8 cellular contexts compared by ENCODE assay signal in genomic region chr19:7680606-7681335, GRCh38. TPM values are rescaled to one million over a fixed set of nuclear protein-coding genes. Genes with fewer than 3 reads are reported as not detected.
DNase-seq lines count a peak whose midpoint lies in the region; ATAC-seq, FAIRE-seq and TF ChIP-seq lines count a peak whose summit lies in the region.

Gene TRAPPC5, plus strand, starts transcription at chr19:7680833. Its CDS starts 1,421 bp downstream, at chr19:7682254.

- H2BK20ac ChIP-seq in H1 (ENCODE audit: low read length): no peak within 1 kb of the TSS

- H3K27ac ChIP-seq in H1 (ENCODE audit: low read depth, low read length) (peak within 1 kb of the TSS; percentile 34; the same call in 1 of the 2 replicates), mesenchymal stem cell (ENCODE audit: low read length, poor library complexity, severe bottlenecking) (no peak within 1 kb of the TSS)

- H4K20me1 ChIP-seq in H1 (replicated peaks in 1 of 2; ENCODE audit: control insufficient read depth in 1 of 2, insufficient read depth in 2 of 2, low read length in 2 of 2): peaks cover 0 to 8% of the 10 kb centered on the region in 2 experiments

- H2BK120ac ChIP-seq in H1 (replicated peaks; ENCODE audit: low read depth, low read length) (no peak within 1 kb of the TSS), mesenchymal stem cell (ENCODE audit: low read depth, low read length) (peak within 1 kb of the TSS; percentile 98)

- no peak within 1 kb of the TSS for H3K23ac ChIP-seq in H1 (ENCODE audit: insufficient read length)
- peak within 1 kb of the TSS; percentile 90 to 96 for H3K23ac ChIP-seq in mesenchymal stem cell (ENCODE audit: low read length in 2 of 2)

- H3K18ac ChIP-seq in H1 (ENCODE audit: extremely low read depth, low read length) (peak within 1 kb of the TSS; percentile 71), mesenchymal stem cell (ENCODE audit: low read depth in 1 of 2, low read length in 2 of 2) (peak within 1 kb of the TSS; percentile 97 to 99)

- peak within 1 kb of the TSS; percentile 51 for H4K5ac ChIP-seq in H1 (ENCODE audit: insufficient read length, low read depth, low read length)

- H3K9me3 Mint-ChIP-seq in activated CD8-positive, alpha-beta memory T cell treated with anti-CD3 and anti-CD28 coated beads, Interleukin-2, amount 10 ng/mL, durations not matched to agents 7 days and 5 days (ENCODE audit: low read depth): no peaks in the 10 kb centered on the region

- peak within 1 kb of the TSS; percentile 83 for H3K4me3 Mint-ChIP-seq in activated CD8-positive, alpha-beta memory T cell treated with anti-CD3 and anti-CD28 coated beads, Interleukin-2, amount 10 ng/mL, durations not matched to agents 7 days and 5 days

- H3K14ac ChIP-seq in H1 (ENCODE audit: insufficient read length) (no peak within 1 kb of the TSS), mesenchymal stem cell (ENCODE audit: low read length in 2 of 2) (peak within 1 kb of the TSS; percentile 96 to 98)

- no peaks in the 10 kb centered on the region for H3K9me3 ChIP-seq in H1 (ENCODE audit: insufficient read depth in 2 of 2, low read depth in 1 of 2, low read length in 1 of 2)
- no peaks in the 10 kb centered on the region for H3K9me3 ChIP-seq in mesenchymal stem cell (ENCODE audit: control insufficient read depth, low read length)

- H3K4me3 ChIP-seq in H1 (ENCODE audit: extremely low read depth in 1 of 4, insufficient read depth in 2 of 4, low read depth in 3 of 4, low read length in 4 of 4): peak within 1 kb of the TSS; percentile 53 to 98 (median 80)
- H3K4me3 ChIP-seq in mesenchymal stem cell (ENCODE audit: insufficient read depth in 1 of 2, low read depth in 1 of 2, low read length in 2 of 2): peak within 1 kb of the TSS; percentile 93 to 100

- peaks cover 34% of the 10 kb centered on the region for H3K4me1 Mint-ChIP-seq in activated CD8-positive, alpha-beta memory T cell treated with anti-CD3 and anti-CD28 coated beads, Interleukin-2, amount 10 ng/mL, durations not matched to agents 7 days and 5 days

- DNase-seq in A172 (ENCODE audit: low spot score) (peak; percentile 41), NOMO-1 treated with dmso at 0.1 percent for 144 hours (lab: John Stamatoyannopoulos, UW; ENCODE audit: unreplicated experiment) (peak; percentile 81), H1 (ENCODE audit: low read depth in 1 of 2, low spot score in 2 of 2) (peak; percentile 41 to 93), mesenchymal stem cell (peak; percentile 75)
- peak; percentile 88 for DNase-seq in activated CD8-positive, alpha-beta memory T cell treated with anti-CD3 and anti-CD28 coated beads, Interleukin-2, amount 10 ng/mL, durations not matched to agents 7 days and 5 days
- DNase-seq in stimulated activated CD8-positive, alpha-beta memory T cell treated with anti-CD3 and anti-CD28 coated beads, Interleukin-12 subunit alpha, Interleukin-12 subunit beta, amount 100 ng/mL, for 1 hour (ENCODE audit: low read depth): peak; percentile 68

- POLR2A ChIA-PET in H1 (lab: Charles Lee; ENCODE audit: partially characterized antibody): interaction anchor here (0.6 to 2.1 kb wide), 10 partner anchors 10 to 195 kb away, joined by 3 to 11 read pairs (median 4); no protein-coding TSS in a partner anchor

- peaks cover 4% of the 10 kb centered on the region for H3K79me1 ChIP-seq in H1 (ENCODE audit: low read depth, low read length)
- H3K79me1 ChIP-seq in mesenchymal stem cell (replicated peaks; ENCODE audit: low read length, poor library complexity, severe bottlenecking): peaks cover 23% of the 10 kb centered on the region

- CTCF ChIA-PET in activated CD8-positive, alpha-beta memory T cell treated with anti-CD3 and anti-CD28 coated beads, Interleukin-2, amount 10 ng/mL, durations not matched to agents 7 days and 5 days (lab: Charles Lee): interaction anchor here (0.6 to 2.2 kb wide), 66 partner anchors 9 to 581 kb away, joined by 3 to 59 read pairs (median 4); partner anchors contain the start of genes ARHGEF18, CAMSAP3, CLEC4M and FCER2
- CTCF ChIA-PET in H1 (lab: Charles Lee; ENCODE audit: partially characterized antibody): interaction anchor here (0.7 to 2.5 kb wide), 43 partner anchors 10 to 326 kb away, joined by 3 to 36 read pairs (median 5); partner anchors contain the start of genes CD209, RETN and ZNF358

- H2BK5ac ChIP-seq in H1 (ENCODE audit: low read depth, low read length): peak within 1 kb of the TSS; percentile 2
- H2BK5ac ChIP-seq in mesenchymal stem cell (ENCODE audit: low read depth, low read length, poor library complexity, severe bottlenecking): no peak within 1 kb of the TSS

- peaks cover 0 to 6% (median 4%) of the 10 kb centered on the region in 4 experiments; a peak in 5 of 7 replicates for H3K4me1 ChIP-seq in H1 (replicated peaks in 1 of 4; ENCODE audit: control insufficient read depth in 3 of 4, insufficient read depth in 4 of 4, low read length in 3 of 4)
- peaks cover 17% of the 10 kb centered on the region for H3K4me1 ChIP-seq in mesenchymal stem cell (ENCODE audit: control insufficient read depth, insufficient read depth, low read depth, low read length)

- no peak for FAIRE-seq in H1 (lab: Jason Lieb, UNC)

- TF ChIP-seq CTCF in H1 (IDR thresholded peaks at IDR 0.05; ENCODE audit: control extremely low read depth in 1 of 3, insufficient read depth in 1 of 3, low read depth in 1 of 3, low read length in 3 of 3): peak; percentile 89 to 93 (median 91)

- H3K4me2 ChIP-seq in H1 (ENCODE audit: insufficient read depth in 1 of 2, low read depth in 2 of 2, low read length in 2 of 2) (peak within 1 kb of the TSS; percentile 57 to 80), mesenchymal stem cell (ENCODE audit: low read length, poor library complexity, severe bottlenecking) (peak within 1 kb of the TSS; percentile 86)

- H2BK12ac ChIP-seq in H1 (ENCODE audit: low read depth, low read length) (peak within 1 kb of the TSS; percentile 4; the same call in 1 of the 2 replicates), mesenchymal stem cell (ENCODE audit: low read length in 2 of 2) (peak within 1 kb of the TSS; percentile 78 to 79)

- H2AK5ac ChIP-seq in H1 (ENCODE audit: low read depth, low read length) (no peak within 1 kb of the TSS), mesenchymal stem cell (ENCODE audit: low read length, severe bottlenecking) (peak within 1 kb of the TSS; percentile 45)

- H4K8ac ChIP-seq in H1 (ENCODE audit: extremely low read depth, insufficient read depth, low read length) (peak within 1 kb of the TSS; percentile 80), mesenchymal stem cell (ENCODE audit: low read length) (peak within 1 kb of the TSS; percentile 99)

- TF ChIP-seq EP300 in H1 (IDR thresholded peaks at IDR 0.05; ENCODE audit: borderline replicate concordance in 1 of 2, low read depth in 2 of 2, low read length in 2 of 2): peak in 1 of 2 experiments; percentile 27; a peak in 1 of 3 replicates

- no peak; a peak in 1 of 3 replicates for TF ChIP-seq POLR2A in H1 (IDR thresholded peaks at IDR 0.05; ENCODE audit: control extremely low read depth in 1 of 2, low read depth in 2 of 2, low read length in 2 of 2)

- peak within 1 kb of the TSS; percentile 92; the same call in 1 of the 2 replicates for H2AFZ ChIP-seq in H1 (ENCODE audit: low read length)
- peak within 1 kb of the TSS; percentile 100 for H2AFZ ChIP-seq in mesenchymal stem cell (ENCODE audit: low read depth, low read length)

- peaks cover 0 to 12% (median 6%) of the 10 kb centered on the region in 4 experiments; a peak in 4 of 8 replicates for H3K36me3 ChIP-seq in H1 (ENCODE audit: control insufficient read depth in 2 of 4, insufficient read depth in 4 of 4, low read length in 3 of 4)
- peaks cover 17 to 32% of the 10 kb centered on the region in 2 experiments for H3K36me3 ChIP-seq in mesenchymal stem cell (ENCODE audit: control insufficient read depth in 1 of 2, insufficient read depth in 2 of 2, low read depth in 1 of 2, low read length in 2 of 2)

- peaks cover 8% of the 10 kb centered on the region; the same call in 1 of the 2 replicates for H3K23me2 ChIP-seq in H1 (ENCODE audit: low read depth, low read length)

- peaks cover 12% of the 10 kb centered on the region for H3K36me3 Mint-ChIP-seq in activated CD8-positive, alpha-beta memory T cell treated with anti-CD3 and anti-CD28 coated beads, Interleukin-2, amount 10 ng/mL, durations not matched to agents 7 days and 5 days

- peaks cover 0 to 6% of the 10 kb centered on the region in 2 experiments; a peak in 1 of 4 replicates for H3K79me2 ChIP-seq in H1 (ENCODE audit: control insufficient read depth in 1 of 2, insufficient read depth in 2 of 2, low read length in 2 of 2)

- H3K56ac ChIP-seq in H1 (replicated peaks; ENCODE audit: insufficient read length, low read depth, low read length): peak within 1 kb of the TSS; percentile 90

- peak; percentile 70 to 88 for TF ChIP-seq RAD21 in H1 (IDR thresholded peaks at IDR 0.05 in 1 of 2, conservative IDR thresholded peaks at IDR 0.05 in 1 of 2; ENCODE audit: low read depth in 2 of 2, low read length in 2 of 2)

- peak within 1 kb of the TSS; percentile 88 for H3K27ac Mint-ChIP-seq in activated CD8-positive, alpha-beta memory T cell treated with anti-CD3 and anti-CD28 coated beads, Interleukin-2, amount 10 ng/mL, durations not matched to agents 7 days and 5 days

- peak within 1 kb of the TSS; percentile 76 for H3K4ac ChIP-seq in H1 (replicated peaks; ENCODE audit: insufficient read length, low read depth, low read length)
- peak within 1 kb of the TSS; percentile 87 to 99 for H3K4ac ChIP-seq in mesenchymal stem cell (ENCODE audit: low read depth in 1 of 2, low read length in 2 of 2)

- H2BK15ac ChIP-seq in H1 (ENCODE audit: low read length) (peak within 1 kb of the TSS; percentile 5; the same call in 1 of the 2 replicates), mesenchymal stem cell (ENCODE audit: low read depth, poor library complexity, severe bottlenecking) (peak within 1 kb of the TSS; percentile 92)

- peaks cover 0 to 8% (median 3%) of the 10 kb centered on the region in 4 experiments; a peak in 2 of 7 replicates for H3K27me3 ChIP-seq in H1 (replicated peaks in 1 of 4; ENCODE audit: control insufficient read depth in 3 of 4, extremely low read depth in 1 of 4, insufficient read depth in 3 of 4, low read length in 3 of 4)
- H3K27me3 ChIP-seq in mesenchymal stem cell (ENCODE audit: control insufficient read depth in 1 of 2, insufficient read depth in 1 of 2, low read length in 2 of 2): peaks cover 18 to 37% of the 10 kb centered on the region in 2 experiments

- peaks cover 22% of the 10 kb centered on the region for H3K27me3 Mint-ChIP-seq in activated CD8-positive, alpha-beta memory T cell treated with anti-CD3 and anti-CD28 coated beads, Interleukin-2, amount 10 ng/mL, durations not matched to agents 7 days and 5 days

- H3K9ac ChIP-seq in H1 (replicated peaks in 1 of 4; ENCODE audit: extremely low read depth in 1 of 4, low read depth in 3 of 4, low read length in 3 of 4) (peak within 1 kb of the TSS in 3 of 4 experiments; percentile 48 to 74 (median 60); a peak in 5 of 7 replicates), mesenchymal stem cell (ENCODE audit: low read length) (peak within 1 kb of the TSS; percentile 94)

- H4K91ac ChIP-seq in H1 (replicated peaks; ENCODE audit: insufficient read length, low read length) (no peak within 1 kb of the TSS), mesenchymal stem cell (ENCODE audit: low read length) (peak within 1 kb of the TSS; percentile 86)

- peak; percentile 56 for ATAC-seq in GM18511 (IDR thresholded peaks at IDR 0.05; ENCODE audit: unreplicated experiment)
- ATAC-seq in HG03571 (IDR thresholded peaks at IDR 0.05; ENCODE audit: unreplicated experiment): peak; percentile 48
- peak; percentile 81 for ATAC-seq in activated CD8-positive, alpha-beta memory T cell treated with anti-CD3 and anti-CD28 coated beads, Interleukin-2, amount 10 ng/mL, durations not matched to agents 7 days and 5 days

- 2% methylated on average over 50 of the region's 78 CpGs; no CpG with 5 or more reads in 1 of the 2 experiments for WGBS in H1 (ENCODE audit: extremely low coverage in 1 of 2, insufficient coverage in 1 of 2, insufficient read length in 1 of 2, insufficient replicate concordance in 2 of 2, low coverage in 1 of 2, low lambda C conversion rate in 2 of 2, missing lambda C conversion rate in 1 of 2), 2 experiments
- WGBS in mesenchymal stem cell: under 1% methylated on average over 45 of the region's 78 CpGs

RNA-seq across cellular contexts. Expression of gene TRAPPC5, which starts in this region (rescaled TPM):
- 118 and 176 TPM in 2 replicates for total RNA-seq in A172 (2014; rRNA removed; shearing (Covaris generic))
- 10 to 100 TPM; 80.1 to 91.0 TPM for total RNA-seq in activated CD8-positive, alpha-beta memory T cell treated with anti-CD3 and anti-CD28 coated beads, Interleukin-2, amount 10 ng/mL, durations not matched to agents 7 days and 5 days
- total RNA-seq in H1 (2021; fragmentation: NEBNext Ultra II Directional; extraction: Animal tissue kit (Norgen Biotek cat#: 25700)): 99.7 and 109 TPM in 2 replicates
- polyA plus RNA-seq in H1 (2011; rRNA removed): 120 TPM in 2 replicates
- polyA plus RNA-seq in H1 (2011; cell fraction: cytosol; rRNA removed): 100 TPM
- 77.3 TPM for polyA plus RNA-seq in H1 (2011; cell fraction: nucleus; rRNA removed)
- 55.2 to 165 TPM (median 152 TPM) in 4 replicates for polyA plus RNA-seq in H1 (2012, experiment 1 of 2)
- polyA plus RNA-seq in H1 (2012, experiment 2 of 2): 95.9 TPM
- 60.6 TPM for polyA plus RNA-seq in H1 (2013, experiment 1 of 2)
- polyA plus RNA-seq in H1 (2013, experiment 2 of 2): 68.5 TPM
- 42.8 and 56.6 TPM in 2 replicates for polyA minus RNA-seq in H1 (2011; rRNA and poly(A)+ RNA removed)
- 97.4 TPM for polyA minus RNA-seq in H1 (2011; cell fraction: cytosol; rRNA and poly(A)+ RNA removed)
- polyA minus RNA-seq in H1 (2011; cell fraction: nucleus; rRNA and poly(A)+ RNA removed): 61.8 TPM
- 88.2 TPM for polyA plus RNA-seq in mesenchymal stem cell (2013, experiment 1 of 2)
- polyA plus RNA-seq in mesenchymal stem cell (2013, experiment 2 of 2): 93.7 TPM
